ENCODE assay signal across 15 cellular contexts in the genomic region with DNA sequence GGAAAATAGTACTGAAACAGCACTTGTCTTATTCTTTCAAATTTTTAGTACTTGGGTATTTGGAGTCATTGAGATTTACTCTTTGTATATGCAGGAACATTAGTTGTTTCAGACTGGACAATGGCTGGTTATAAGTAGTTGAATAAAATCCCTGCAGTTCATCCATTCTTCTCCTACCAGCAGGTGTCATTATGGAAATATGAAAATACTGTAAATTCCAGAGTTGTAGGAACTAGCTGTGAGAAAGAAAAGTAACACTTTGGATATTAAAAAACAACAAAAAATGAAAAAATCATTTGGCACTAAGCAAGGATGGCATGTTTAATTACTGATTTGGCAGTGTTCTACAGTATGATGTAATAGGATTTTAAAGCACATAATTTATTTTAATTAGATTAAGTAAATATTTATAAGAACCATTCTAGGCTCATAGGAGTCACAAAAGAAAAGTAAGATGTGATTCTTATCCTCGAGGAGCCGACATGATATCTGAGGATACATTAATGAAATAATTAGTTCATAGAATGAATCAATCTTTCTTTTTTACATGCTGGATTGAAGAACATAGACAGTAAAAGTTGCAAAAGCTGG.
DNase-seq lines count a peak whose midpoint lies in the region; ATAC-seq, FAIRE-seq and TF ChIP-seq lines count a peak whose summit lies in the region.
"Had no signal": no experiment of that assay in that cellular context is flagged by ENCODE, and none has a peak within 500 bp of the region (broad histone marks: within the 10 kb centered on the region; RNA-seq: fewer than 3 reads in every experiment).

No MANE protein-coding gene starts in this region.

- H3K27ac Mint-ChIP-seq in progenitor cell of endocrine pancreas, result no peak overlapping the region
- H3K27ac Mint-ChIP-seq: activated CD8-positive, alpha-beta memory T cell treated with anti-CD3 and anti-CD28 coated beads, Interleukin-2, amount 10 ng/mL, durations not matched to agents 7 days and 5 days; H9; nephron progenitor cell; T-helper 1 cell treated with Interleukin-12 subunit alpha and Interleukin-12 subunit beta and Interleukin-4 antibody, amounts not matched to agents 30 μg/mL and 1 μg/mL, for 36 hours had no signal

- no peaks in the 10 kb centered on the region for H3K27me3 ChIP-seq in bronchial epithelial cell (ENCODE audit: control insufficient read depth, insufficient read depth, low read length)

- H3K4me3 ChIP-seq in bronchial epithelial cell (ENCODE audit: low read depth, low read length), result no peak overlapping the region

- no peaks in the 10 kb centered on the region for H3K27me3 Mint-ChIP-seq in progenitor cell of endocrine pancreas

- H3K4me3 Mint-ChIP-seq in progenitor cell of endocrine pancreas (ENCODE audit: low read depth), result no peak overlapping the region
- H3K4me3 Mint-ChIP-seq: activated CD8-positive, alpha-beta memory T cell treated with anti-CD3 and anti-CD28 coated beads, Interleukin-2, amount 10 ng/mL, durations not matched to agents 7 days and 5 days; H9; nephron progenitor cell; T-helper 1 cell treated with Interleukin-12 subunit alpha and Interleukin-12 subunit beta and Interleukin-4 antibody, amounts not matched to agents 30 μg/mL and 1 μg/mL, for 36 hours had no signal

- H3K36me3 Mint-ChIP-seq in progenitor cell of endocrine pancreas (ENCODE audit: insufficient read depth), result peaks cover 1% of the 10 kb centered on the region
- H3K36me3 Mint-ChIP-seq: activated CD8-positive, alpha-beta memory T cell treated with anti-CD3 and anti-CD28 coated beads, Interleukin-2, amount 10 ng/mL, durations not matched to agents 7 days and 5 days had no signal

- H3K9me3 Mint-ChIP-seq in progenitor cell of endocrine pancreas (ENCODE audit: low read depth), result peaks cover 3% of the 10 kb centered on the region
- H3K9me3 Mint-ChIP-seq: T-helper 1 cell treated with Interleukin-12 subunit alpha and Interleukin-12 subunit beta and Interleukin-4 antibody, amounts not matched to agents 30 μg/mL and 1 μg/mL, for 36 hours had no signal

- DNase-seq in AML-193 (lab: John Stamatoyannopoulos, UW) (peak; percentile 19 to 38), M059J (ENCODE audit: low read depth) (peak; percentile 22), bronchial epithelial cell (ENCODE audit: low read depth) (peak; percentile 33), myocyte (ENCODE audit: low read depth) (peak; percentile 47), progenitor cell of endocrine pancreas (ENCODE audit: low spot score, unreplicated experiment) (no peak), iPS-NIHi11 (ENCODE audit: low spot score) (no peak)
- DNase-seq: activated CD8-positive, alpha-beta memory T cell treated with anti-CD3 and anti-CD28 coated beads, Interleukin-2, amount 10 ng/mL, durations not matched to agents 7 days and 5 days; caudate nucleus; H9; NCI-H2227 treated with DMSO at 0.1 percent for 48 hours; nephron progenitor cell; stimulated activated CD4-positive, alpha-beta T cell treated with anti-CD3 and anti-CD28 coated beads, Interleukin-2, amount 100 ng/mL, for 24 hours had no signal

- TF ChIP-seq CTCF in bronchial epithelial cell (IDR thresholded peaks at IDR 0.05; ENCODE audit: insufficient read depth, low read length, severe bottlenecking) (peak; percentile 11), progenitor cell of endocrine pancreas (IDR thresholded peaks at IDR 0.05; ENCODE audit: unreplicated experiment) (no peak)

- no peaks in the 10 kb centered on the region for H3K4me1 Mint-ChIP-seq in progenitor cell of endocrine pancreas (ENCODE audit: low read depth)

- no peaks in the 10 kb centered on the region for H3K36me3 ChIP-seq in bronchial epithelial cell (ENCODE audit: control insufficient read depth, insufficient read depth, low read length)

- ATAC-seq in HG03469 (IDR thresholded peaks at IDR 0.05; ENCODE audit: unreplicated experiment) (no peak), GM19397 (IDR thresholded peaks at IDR 0.05; ENCODE audit: unreplicated experiment) (no peak)
- ATAC-seq: activated CD8-positive, alpha-beta memory T cell treated with anti-CD3 and anti-CD28 coated beads, Interleukin-2, amount 10 ng/mL, durations not matched to agents 7 days and 5 days had no signal

- FAIRE-seq in bronchial epithelial cell (lab: Jason Lieb, UNC), result no peak

Comparison
In these comparisons a context has a peak if more than half of its experiments do, and no peak if none do; other contexts are left out.
1. DNase-seq: peak in AML-193 (2 of 2), M059J (single experiment), bronchial epithelial cell (single experiment) and myocyte (single experiment); none in progenitor cell of endocrine pancreas (single experiment) and iPS-NIHi11 (single experiment).